ENCODE assay signal across 8 cellular contexts in genomic region chr1:202926578-202927491, GRCh38. TPM values are rescaled to one million over a fixed set of nuclear protein-coding genes. Genes with fewer than 3 reads are reported as not detected.
DNase-seq lines count a peak whose midpoint lies in the region; ATAC-seq and TF ChIP-seq lines count a peak whose summit lies in the region.

Gene KLHL12, minus strand, starts transcription at chr1:202927234. Its CDS starts 2,072 bp downstream, at chr1:202925162.

- H3K4me3 Mint-ChIP-seq in GM23338 (peak within 1 kb of the TSS; percentile 88), naive B cell (peak within 1 kb of the TSS; percentile 92 to 98 (median 97))
- peak within 1 kb of the TSS; percentile 97 for H3K4me3 Mint-ChIP-seq in activated T-helper 1 cell treated with anti-CD3 and anti-CD28 coated beads, Interleukin-12 subunit alpha, Interleukin-12 subunit beta, Interleukin-2, Interleukin-4 antibody, amounts not matched to agents 30 ng/mL and 10 ng/mL and 1 ng/mL, durations not matched to agents 14 hours and 24 hours and 36 hours
- peak within 1 kb of the TSS; percentile 89 for H3K4me3 Mint-ChIP-seq in stimulated activated memory B cell treated with anti-CD40 and anti-IgM and Interleukin-4, amounts not matched to agents 10 μg/mL and 1 μg/mL and 100 μg/mL, for 72 hours

- no peaks in the 10 kb centered on the region for H3K27me3 ChIP-seq in GM23338 (ENCODE audit: insufficient read depth)

- peaks cover 5% of the 10 kb centered on the region for H3K27me3 Mint-ChIP-seq in GM23338 (ENCODE audit: insufficient read depth, low read depth, poor library complexity)
- H3K27me3 Mint-ChIP-seq in activated T-helper 1 cell treated with anti-CD3 and anti-CD28 coated beads, Interleukin-12 subunit alpha, Interleukin-12 subunit beta, Interleukin-2, Interleukin-4 antibody, amounts not matched to agents 30 ng/mL and 10 ng/mL and 1 ng/mL, durations not matched to agents 14 hours and 24 hours and 36 hours (ENCODE audit: insufficient read depth), result peaks cover 2% of the 10 kb centered on the region
- no peaks in the 10 kb centered on the region for H3K27me3 Mint-ChIP-seq in naive B cell
- H3K27me3 Mint-ChIP-seq in stimulated activated memory B cell treated with anti-CD40 and anti-IgM and Interleukin-4, amounts not matched to agents 10 μg/mL and 1 μg/mL and 100 μg/mL, for 72 hours, result no peaks in the 10 kb centered on the region

- peaks cover 6% of the 10 kb centered on the region; the same call in 1 of the 2 replicates for H3K36me3 ChIP-seq in GM23338 (ENCODE audit: insufficient read depth)

- H3K27ac Mint-ChIP-seq in GM23338 (peak within 1 kb of the TSS; percentile 91), naive B cell (peak within 1 kb of the TSS; percentile 94 to 98 (median 97))
- H3K27ac Mint-ChIP-seq in activated T-helper 1 cell treated with anti-CD3 and anti-CD28 coated beads, Interleukin-12 subunit alpha, Interleukin-12 subunit beta, Interleukin-2, Interleukin-4 antibody, amounts not matched to agents 30 ng/mL and 10 ng/mL and 1 ng/mL, durations not matched to agents 14 hours and 24 hours and 36 hours, result peak within 1 kb of the TSS; percentile 95
- peak within 1 kb of the TSS; percentile 89 for H3K27ac Mint-ChIP-seq in stimulated activated memory B cell treated with anti-CD40 and anti-IgM and Interleukin-4, amounts not matched to agents 10 μg/mL and 1 μg/mL and 100 μg/mL, for 72 hours

- no peaks in the 10 kb centered on the region for H3K9me2 ChIP-seq in GM23338 (ENCODE audit: insufficient read depth)

- peak within 1 kb of the TSS; percentile 98 for H3K27ac ChIP-seq in GM23338 (ENCODE audit: low read depth)

- ATAC-seq in GM23338, result peak; percentile 98
- peak; percentile 92 for ATAC-seq in naive B cell (ENCODE audit: low read depth in 2 of 2)
- ATAC-seq in stimulated activated memory B cell treated with anti-CD40 and anti-IgM and Interleukin-4, amounts not matched to agents 10 μg/mL and 1 μg/mL and 100 μg/mL, for 72 hours, result peak; percentile 98

- peaks cover 17% of the 10 kb centered on the region for H3K79me2 ChIP-seq in GM23338 (replicated peaks; ENCODE audit: insufficient read depth)

- DNase-seq in EH (ENCODE audit: low read depth) (peak; percentile 96), GM23338 (ENCODE audit: low spot score) (peak; percentile 99), LHCN-M2 (ENCODE audit: low read depth) (peak; percentile 97), RPMI7951 (ENCODE audit: low read depth) (peak; percentile 95), fibroblast of gingiva (ENCODE audit: low read depth) (peak; percentile 96), naive B cell (peak; percentile 94)
- peak; percentile 92 for DNase-seq in activated T-helper 1 cell treated with anti-CD3 and anti-CD28 coated beads, Interleukin-12 subunit alpha, Interleukin-12 subunit beta, Interleukin-2, Interleukin-4 antibody, amounts not matched to agents 30 ng/mL and 10 ng/mL and 1 ng/mL, durations not matched to agents 14 hours and 24 hours and 36 hours (ENCODE audit: low spot score)

- peaks cover 4% of the 10 kb centered on the region; the same call in 2 of the 3 replicates for H3K36me3 Mint-ChIP-seq in GM23338 (ENCODE audit: low read depth)
- H3K36me3 Mint-ChIP-seq in activated T-helper 1 cell treated with anti-CD3 and anti-CD28 coated beads, Interleukin-12 subunit alpha, Interleukin-12 subunit beta, Interleukin-2, Interleukin-4 antibody, amounts not matched to agents 30 ng/mL and 10 ng/mL and 1 ng/mL, durations not matched to agents 14 hours and 24 hours and 36 hours (ENCODE audit: low read depth), result peaks cover 13% of the 10 kb centered on the region
- H3K36me3 Mint-ChIP-seq in naive B cell, result no peaks in the 10 kb centered on the region
- peaks cover 16% of the 10 kb centered on the region for H3K36me3 Mint-ChIP-seq in stimulated activated memory B cell treated with anti-CD40 and anti-IgM and Interleukin-4, amounts not matched to agents 10 μg/mL and 1 μg/mL and 100 μg/mL, for 72 hours

- H3K4me1 Mint-ChIP-seq in GM23338 (peaks cover 3% of the 10 kb centered on the region; the same call in 2 of the 3 replicates), naive B cell (peaks cover 12 to 30% (median 20%) of the 10 kb centered on the region in 3 donors)
- H3K4me1 Mint-ChIP-seq in activated T-helper 1 cell treated with anti-CD3 and anti-CD28 coated beads, Interleukin-12 subunit alpha, Interleukin-12 subunit beta, Interleukin-2, Interleukin-4 antibody, amounts not matched to agents 30 ng/mL and 10 ng/mL and 1 ng/mL, durations not matched to agents 14 hours and 24 hours and 36 hours (ENCODE audit: low read depth), result peaks cover 34% of the 10 kb centered on the region
- H3K4me1 Mint-ChIP-seq in stimulated activated memory B cell treated with anti-CD40 and anti-IgM and Interleukin-4, amounts not matched to agents 10 μg/mL and 1 μg/mL and 100 μg/mL, for 72 hours, result peaks cover 40% of the 10 kb centered on the region

- intact Hi-C loops in activated T-helper 1 cell treated with anti-CD3 and anti-CD28 coated beads, Interleukin-12 subunit alpha, Interleukin-12 subunit beta, Interleukin-2, Interleukin-4 antibody, amounts not matched to agents 30 ng/mL and 10 ng/mL and 1 ng/mL, durations not matched to agents 14 hours and 24 hours and 36 hours (cut with micrococcal nuclease), result loop anchor here (1.0 to 2.0 kb wide), 9 partner anchors 31 to 579 kb away; partner anchors contain the start of genes ADIPOR1, PCAT6, PPFIA4 and PPP1R12B

- peaks cover 7% of the 10 kb centered on the region; the same call in 1 of the 2 replicates for H3F3A ChIP-seq in GM23338 (replicated peaks; ENCODE audit: low read depth)

- peak within 1 kb of the TSS; percentile 71 for H3K4me3 ChIP-seq in GM23338

- H4K20me1 ChIP-seq in GM23338 (replicated peaks; ENCODE audit: insufficient read depth), result 0 out of 2 replicates have a peak, but pooled peaks cover 3% of the 10 kb centered on the region

- H2AFZ ChIP-seq in GM23338, result peak within 1 kb of the TSS; percentile 64

- H3K4me1 ChIP-seq in GM23338 (ENCODE audit: insufficient read depth), result 0 out of 2 replicates have a peak, but pooled peaks cover 3% of the 10 kb centered on the region

- peak; percentile 75 to 87 for TF ChIP-seq CTCF in GM23338 (conservative IDR thresholded peaks at IDR 0.05; ENCODE audit: low read depth in 2 of 2)

- peak within 1 kb of the TSS; percentile 82 for H3K4me2 ChIP-seq in GM23338

- H3K9me3 Mint-ChIP-seq in GM23338, result no peaks in the 10 kb centered on the region
- no peaks in the 10 kb centered on the region for H3K9me3 Mint-ChIP-seq in activated T-helper 1 cell treated with anti-CD3 and anti-CD28 coated beads, Interleukin-12 subunit alpha, Interleukin-12 subunit beta, Interleukin-2, Interleukin-4 antibody, amounts not matched to agents 30 ng/mL and 10 ng/mL and 1 ng/mL, durations not matched to agents 14 hours and 24 hours and 36 hours
- H3K9me3 Mint-ChIP-seq in naive B cell, result no peaks in the 10 kb centered on the region
- H3K9me3 Mint-ChIP-seq in stimulated activated memory B cell treated with anti-CD40 and anti-IgM and Interleukin-4, amounts not matched to agents 10 μg/mL and 1 μg/mL and 100 μg/mL, for 72 hours, result no peaks in the 10 kb centered on the region

TF ChIP-seq in GM23338, 12 proteins besides CTCF, POLR2A, EP300 and RAD21 (continues in another document):
- TF ChIP-seq STAT1 (IDR thresholded peaks at IDR 0.05; ENCODE audit: unreplicated experiment), result no peak

RNA-seq across cellular contexts. Expression of gene KLHL12, which starts in this region (rescaled TPM):
- total RNA-seq in GM23338 (2014; rRNA removed; shearing (Covaris generic)), result 27.5 and 27.6 TPM in 2 replicates
- polyA plus RNA-seq in GM23338 (2016; fragmentation: Nextera tagmentation; extraction: Ambion mirVana), result 14.6 and 15.5 TPM in 2 replicates
- total RNA-seq in LHCN-M2 (2014; rRNA removed), result 30.7 and 35.6 TPM in 2 replicates
- polyA plus RNA-seq in LHCN-M2 (2012), result 18.2 TPM
- 16.8 and 19.1 TPM in 2 replicates for total RNA-seq in RPMI7951 (2014; rRNA removed; shearing (Covaris generic))
- 24.9 and 25.5 TPM in 2 replicates for total RNA-seq in activated T-helper 1 cell treated with anti-CD3 and anti-CD28 coated beads, Interleukin-12 subunit alpha, Interleukin-12 subunit beta, Interleukin-2, Interleukin-4 antibody, amounts not matched to agents 30 ng/mL and 10 ng/mL and 1 ng/mL, durations not matched to agents 14 hours and 24 hours and 36 hours
- 10 to 100 TPM; 16.3 to 34.1 (median 25.4) TPM for polyA plus RNA-seq in naive B cell (ENCODE audit: low read depth in 6 of 6)

Comparison
In these comparisons a context has a peak if more than half of its experiments do, and no peak if none do; other contexts are left out.
1. Peak in every context shown above with its lines: DNase-seq, ATAC-seq, H3K4me3 ChIP-seq and H3K27ac ChIP-seq.